ENCODE assay signal across 22 cellular contexts in the genomic region with DNA sequence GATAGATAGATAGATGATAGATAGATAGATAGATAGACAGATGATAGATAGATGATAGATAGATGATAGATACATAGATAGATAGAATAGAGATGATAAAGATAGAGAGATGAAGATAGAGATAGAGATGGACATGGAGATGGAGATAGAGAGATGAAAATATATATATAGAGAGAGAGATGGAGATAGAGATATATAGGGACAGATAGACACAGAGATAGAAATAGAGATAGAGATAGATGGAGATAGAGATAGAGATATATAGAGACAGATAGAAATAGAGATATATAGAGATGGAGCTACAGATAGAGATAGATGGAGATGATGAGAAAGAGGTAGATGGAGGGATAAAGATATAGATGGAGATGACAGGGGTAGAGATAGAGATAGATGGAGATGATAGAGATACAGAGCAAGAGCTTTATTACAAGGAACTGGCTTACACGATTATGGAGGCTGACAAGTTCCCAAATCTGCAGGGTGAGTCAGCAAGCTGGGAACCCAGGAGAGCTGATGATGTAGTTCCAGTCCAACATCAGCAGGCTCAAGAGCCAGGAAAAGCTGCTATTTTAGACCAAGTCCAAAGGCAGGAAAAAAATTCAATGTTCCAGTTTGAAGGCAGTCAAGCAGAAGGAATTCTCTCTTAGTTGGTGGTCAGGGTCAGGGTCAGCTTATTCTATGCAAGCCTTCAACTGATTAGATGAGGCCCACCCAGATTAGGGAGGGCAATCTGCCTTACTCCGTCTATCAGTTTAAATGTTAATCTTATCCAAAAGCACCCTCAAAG. TPM values are rescaled to one million over a fixed set of nuclear protein-coding genes. Genes with fewer than 3 reads are reported as not detected.
A peak's percentile ranks its signal among the peaks of the same experiment; 100 is the strongest.
DNase-seq lines count a peak whose midpoint lies in the region; ATAC-seq, FAIRE-seq and TF ChIP-seq lines count a peak whose summit lies in the region.
"Had no signal": no experiment of that assay in that cellular context is flagged by ENCODE, and none has a peak within 500 bp of the region (broad histone marks: within the 10 kb centered on the region; RNA-seq: fewer than 3 reads in every experiment).

No MANE protein-coding gene starts in this region.

- H3K4me2 ChIP-seq in K562 (ENCODE audit: insufficient read depth, low read length) = no peak overlapping the region

- H3K27ac ChIP-seq in K562 (ENCODE audit: extremely low read depth, low read depth, low read length) = no peak overlapping the region
- H3K27ac ChIP-seq in left ventricle myocardium inferior (replicated peaks) = peak overlapping the region; percentile 14
- H3K27ac ChIP-seq in vagina = peak overlapping the region; percentile 46
- H3K27ac ChIP-seq: ovary, RWPE1 had no signal

- TF ChIP-seq RAD21 in K562 (CRISPR knock-in tag; conservative IDR thresholded peaks at IDR 0.05 in 1 of 2, IDR thresholded peaks at IDR 0.05 in 1 of 2) = no peak

- H3K36me3 Mint-ChIP-seq in activated CD8-positive, alpha-beta T cell treated with anti-CD3 and anti-CD28 coated beads for 36 hours (ENCODE audit: low read depth) = no peaks in the 10 kb centered on the region
- H3K36me3 Mint-ChIP-seq in activated CD8-positive, alpha-beta T cell treated with anti-CD3 and anti-CD28 coated beads, Interleukin-2, amount 10 ng/mL, durations not matched to agents 7 days and 5 days (ENCODE audit: low read depth) = no peaks in the 10 kb centered on the region
- H3K36me3 Mint-ChIP-seq: CD4-positive, alpha-beta memory T cell had no signal

- TF ChIP-seq CTCF in activated CD8-positive, alpha-beta T cell treated with anti-CD3 and anti-CD28 coated beads for 36 hours (IDR thresholded peaks at IDR 0.05) = peak; percentile 27
- TF ChIP-seq CTCF in K562 (IDR thresholded peaks at IDR 0.05 in 2 of 3, conservative IDR thresholded peaks at IDR 0.05 in 1 of 3; ENCODE audit: insufficient read depth in 2 of 3, low read depth in 1 of 3, low read length in 3 of 3) = no peak
- TF ChIP-seq CTCF in left ventricle myocardium inferior (IDR thresholded peaks at IDR 0.05; ENCODE audit: borderline replicate concordance) = no peak
- TF ChIP-seq CTCF in vagina (IDR thresholded peaks at IDR 0.05) = no peak

- peaks cover 46% of the 10 kb centered on the region for H3K27me3 Mint-ChIP-seq in activated CD8-positive, alpha-beta T cell treated with anti-CD3 and anti-CD28 coated beads for 36 hours
- H3K27me3 Mint-ChIP-seq in activated CD8-positive, alpha-beta T cell treated with anti-CD3 and anti-CD28 coated beads, Interleukin-2, amount 10 ng/mL, durations not matched to agents 7 days and 5 days (ENCODE audit: low read depth) = peaks cover 13% of the 10 kb centered on the region

- no peaks in the 10 kb centered on the region for H3K79me2 ChIP-seq in K562 (ENCODE audit: control insufficient read depth, insufficient read depth, low read length)

- FAIRE-seq in K562 (lab: Jason Lieb, UNC) = no peak
- FAIRE-seq: GM19239, small intestine had no signal

- CTCF ChIA-PET in activated CD8-positive, alpha-beta T cell treated with anti-CD3 and anti-CD28 coated beads for 36 hours (lab: Charles Lee) = no interaction called here
- CTCF ChIA-PET in activated CD8-positive, alpha-beta T cell treated with anti-CD3 and anti-CD28 coated beads, Interleukin-2, amount 10 ng/mL, durations not matched to agents 7 days and 5 days (lab: Charles Lee) = interaction anchor here (0.7 to 0.9 kb wide), 2 partner anchors 27 to 30 kb away, joined by 3 read pairs; no protein-coding TSS in a partner anchor
- CTCF ChIA-PET in K562 (lab: Yijun Ruan, JAX; ENCODE audit: low intra/inter-chr PET ratio) = no interaction called here

- no peaks in the 10 kb centered on the region for H4K20me1 ChIP-seq in K562 (replicated peaks; ENCODE audit: control insufficient read depth, insufficient read depth, low read length)

- H3K4me3 Mint-ChIP-seq in activated CD8-positive, alpha-beta T cell treated with anti-CD3 and anti-CD28 coated beads for 36 hours = no peak overlapping the region
- no peak overlapping the region for H3K4me3 Mint-ChIP-seq in activated CD8-positive, alpha-beta T cell treated with anti-CD3 and anti-CD28 coated beads, Interleukin-2, amount 10 ng/mL, durations not matched to agents 7 days and 5 days
- H3K4me3 Mint-ChIP-seq: CD4-positive, alpha-beta memory T cell; dendritic cell treated with granulocyte-macrophage colony-stimulating factor and Interleukin-4, amounts not matched to agents 40 ng/mL and 50 ng/mL, for 4 days; type B pancreatic cell had no signal

- no peak overlapping the region for H3K9ac ChIP-seq in K562 (ENCODE audit: insufficient read depth in 1 of 2, low read depth in 2 of 2, low read length in 2 of 2)

- TF ChIP-seq EP300 in K562 (IDR thresholded peaks at IDR 0.05; ENCODE audit: low read length) = no peak

- intact Hi-C loops in activated CD8-positive, alpha-beta T cell treated with anti-CD3 and anti-CD28 coated beads for 36 hours (cut with micrococcal nuclease) = no loop called here
- intact Hi-C loops in K562 (cut with micrococcal nuclease) (no loop called here), left ventricle myocardium inferior (cut with micrococcal nuclease) (no loop called here), vagina (cut with DNase I) (no loop called here)

- 0% methylated on average over 2 of the region's 2 CpGs for WGBS in K562 (ENCODE audit: insufficient coverage, low coverage, missing lambda C conversion rate)

- H3K9me1 ChIP-seq in K562 (ENCODE audit: control insufficient read depth, insufficient read depth, low read length) = no peaks in the 10 kb centered on the region

- H3K4me1 Mint-ChIP-seq in activated CD8-positive, alpha-beta T cell treated with anti-CD3 and anti-CD28 coated beads for 36 hours (ENCODE audit: low read depth) = no peaks in the 10 kb centered on the region
- H3K4me1 Mint-ChIP-seq in activated CD8-positive, alpha-beta T cell treated with anti-CD3 and anti-CD28 coated beads, Interleukin-2, amount 10 ng/mL, durations not matched to agents 7 days and 5 days (ENCODE audit: low read depth) = no peaks in the 10 kb centered on the region
- H3K4me1 Mint-ChIP-seq: CD4-positive, alpha-beta memory T cell had no signal

- H2AFZ ChIP-seq in K562 (ENCODE audit: low read depth, low read length) = no peak overlapping the region

- BruUV-seq in K562 (replicated peaks; lab: Mats Ljungman, UMichigan) = no TSS peak

- TF ChIP-seq POLR2A in K562 (conservative IDR thresholded peaks at IDR 0.05) (no peak), vagina (IDR thresholded peaks at IDR 0.05) (no peak)

- H3K9me3 Mint-ChIP-seq in activated CD8-positive, alpha-beta T cell treated with anti-CD3 and anti-CD28 coated beads for 36 hours = no peaks in the 10 kb centered on the region
- H3K9me3 Mint-ChIP-seq in activated CD8-positive, alpha-beta T cell treated with anti-CD3 and anti-CD28 coated beads, Interleukin-2, amount 10 ng/mL, durations not matched to agents 7 days and 5 days (ENCODE audit: insufficient read depth) = no peaks in the 10 kb centered on the region
- H3K9me3 Mint-ChIP-seq: type B pancreatic cell had no signal

- ATAC-seq in activated CD8-positive, alpha-beta T cell treated with anti-CD3 and anti-CD28 coated beads for 36 hours = no peak
- ATAC-seq in activated CD8-positive, alpha-beta T cell treated with anti-CD3 and anti-CD28 coated beads, Interleukin-2, amount 10 ng/mL, durations not matched to agents 7 days and 5 days = no peak
- no peak for ATAC-seq in K562
- no peak for ATAC-seq in HG03108 (IDR thresholded peaks at IDR 0.05; ENCODE audit: unreplicated experiment)
- ATAC-seq in GM19395 (IDR thresholded peaks at IDR 0.05; ENCODE audit: unreplicated experiment) = no peak

- no peak overlapping the region for H3K27ac Mint-ChIP-seq in activated CD8-positive, alpha-beta T cell treated with anti-CD3 and anti-CD28 coated beads for 36 hours
- H3K27ac Mint-ChIP-seq in activated CD8-positive, alpha-beta T cell treated with anti-CD3 and anti-CD28 coated beads, Interleukin-2, amount 10 ng/mL, durations not matched to agents 7 days and 5 days = no peak overlapping the region
- H3K27ac Mint-ChIP-seq: CD4-positive, alpha-beta memory T cell; dendritic cell treated with granulocyte-macrophage colony-stimulating factor and Interleukin-4, amounts not matched to agents 40 ng/mL and 50 ng/mL, for 4 days; type B pancreatic cell had no signal

- in situ Hi-C loops in K562 (cut with MboI) = no loop called here

- H3K4me1 ChIP-seq in K562 (replicated peaks in 1 of 2; ENCODE audit: control insufficient read depth in 2 of 2, insufficient read depth in 2 of 2, low read length in 2 of 2) (no peaks in the 10 kb centered on the region), left ventricle myocardium inferior (peaks cover 53% of the 10 kb centered on the region), vagina (no peaks in the 10 kb centered on the region)

- H3K9me3 ChIP-seq in K562 (replicated peaks; ENCODE audit: control insufficient read depth, insufficient read depth, low read depth, low read length) (no peaks in the 10 kb centered on the region), left ventricle myocardium inferior (replicated peaks) (no peaks in the 10 kb centered on the region), vagina (no peaks in the 10 kb centered on the region)
- H3K9me3 ChIP-seq: ovary had no signal

- no peak for DNase-seq in activated CD8-positive, alpha-beta T cell treated with anti-CD3 and anti-CD28 coated beads for 36 hours
- no peak for DNase-seq in activated CD8-positive, alpha-beta T cell treated with anti-CD3 and anti-CD28 coated beads, Interleukin-2, amount 10 ng/mL, durations not matched to agents 7 days and 5 days
- DNase-seq in K562 (ENCODE audit: extremely low read depth in 1 of 4, low spot score in 3 of 4) = no peak
- no peak for DNase-seq in left ventricle myocardium inferior
- DNase-seq in vagina (ENCODE audit: extremely low spot score in 2 of 2) = no peak
- no peak for DNase-seq in activated effector memory CD4-positive, alpha-beta T cell treated with Interleukin-2 at 50 U/mL for 16 hours
- DNase-seq: 8988T; activated CD4-positive, CD25-positive, alpha-beta regulatory T cell; activated naive CD4-positive, alpha-beta T cell; CD4-positive, alpha-beta memory T cell; erythroblast; hypothalamus; KBM-7; NCI-H1105 treated with DMSO at 0.1 percent for 48 hours; small intestine had no signal

- H3K36me3 ChIP-seq in K562 (ENCODE audit: control insufficient read depth, insufficient read depth, low read length) (no peaks in the 10 kb centered on the region), left ventricle myocardium inferior (peaks cover 23% of the 10 kb centered on the region), vagina (peaks cover 0 to 21% of the 10 kb centered on the region in 2 donors)
- H3K36me3 ChIP-seq: ovary had no signal

- POLR2A ChIA-PET in activated CD8-positive, alpha-beta T cell treated with anti-CD3 and anti-CD28 coated beads for 36 hours (lab: Charles Lee) = interaction anchor here (0.8 kb wide), 1 partner anchor 11 kb away, joined by 4 read pairs; no protein-coding TSS in a partner anchor
- POLR2A ChIA-PET in activated CD8-positive, alpha-beta T cell treated with anti-CD3 and anti-CD28 coated beads, Interleukin-2, amount 10 ng/mL, durations not matched to agents 7 days and 5 days (lab: Charles Lee) = no interaction called here
- POLR2A ChIA-PET in K562 (lab: Yijun Ruan, JAX) = interaction anchor here (1.7 kb wide), 1 partner anchor 11 kb away, joined by 6 read pairs; no protein-coding TSS in a partner anchor

- peaks cover 11 to 17% of the 10 kb centered on the region in 2 experiments; a peak in 3 of 5 replicates for H3K27me3 ChIP-seq in K562 (ENCODE audit: control insufficient read depth in 2 of 2, insufficient read depth in 2 of 2, low read length in 2 of 2)
- H3K27me3 ChIP-seq in left ventricle myocardium inferior (ENCODE audit: low read depth) = no peaks in the 10 kb centered on the region
- no peaks in the 10 kb centered on the region for H3K27me3 ChIP-seq in vagina
- H3K27me3 ChIP-seq: ovary had no signal

- H3K4me3 ChIP-seq in K562 (no peak overlapping the region), left ventricle myocardium inferior (no peak overlapping the region), vagina (no peak overlapping the region)
- H3K4me3 ChIP-seq: ovary had no signal

RNA-seq across cellular contexts. Expression of gene CAV1, which starts 37.1 kb away (rescaled TPM):
- under 1 TPM; 0.18 to 0.74 TPM for total RNA-seq in activated CD8-positive, alpha-beta T cell treated with anti-CD3 and anti-CD28 coated beads for 36 hours
- total RNA-seq in activated CD8-positive, alpha-beta T cell treated with anti-CD3 and anti-CD28 coated beads, Interleukin-2, amount 10 ng/mL, durations not matched to agents 7 days and 5 days = not detected
- total RNA-seq in K562 (2011; cell fraction: chromatin; rRNA removed; ENCODE audit: low replicate concordance) = 0.79 and 1.5 TPM in 2 replicates
- 1.2 TPM in 1 of 2 replicates, not detected in the other for total RNA-seq in K562 (2011; cell fraction: nucleolus; rRNA removed)
- 1.5 TPM in 1 of 2 replicates, not detected in the other for total RNA-seq in K562 (2011; cell fraction: nucleoplasm; rRNA removed)
- 0.08 and 1.1 TPM in 2 replicates for total RNA-seq in K562 (2014; rRNA removed)
- 0.16 and 0.29 TPM in 2 replicates for total RNA-seq in K562 (2014; rRNA removed; fragmentation: Illumina TruSeq; extraction: Trizol)
- 0.40 and 0.64 TPM in 2 replicates for total RNA-seq in K562 (2015; rRNA removed; fragmentation: Illumina TruSeq; extraction: Trizol)
- 1.0 and 1.5 TPM in 2 replicates for total RNA-seq in K562 (2021)
- polyA plus RNA-seq in K562 (2011; rRNA removed) = 1.5 and 2.5 TPM in 2 replicates
- 4.8 and 4.9 TPM in 2 replicates for polyA plus RNA-seq in K562 (2011; cell fraction: cytosol; rRNA removed)
- polyA plus RNA-seq in K562 (2011; cell fraction: nucleus; rRNA removed) = 1.9 and 3.3 TPM in 2 replicates
- polyA plus RNA-seq in K562 (2012) = 0.51 and 0.55 TPM in 2 replicates
- 0.62 and 0.86 TPM in 2 replicates for polyA plus RNA-seq in K562 (2014; fragmentation: Illumina TruSeq; extraction: Trizol)
- under 1 TPM; 0.63 to 0.82 TPM for polyA plus RNA-seq in K562 (2014; fragmentation: Nextera tagmentation; extraction: Ambion mirVana)
- polyA plus RNA-seq in K562 (2014; rRNA removed) = 0.08 and 0.49 TPM in 2 replicates
- 3.4 and 5.0 TPM in 2 replicates for polyA minus RNA-seq in K562 (2011; rRNA and poly(A)+ RNA removed)
- 0.76 and 2.1 TPM in 2 replicates for polyA minus RNA-seq in K562 (2011; cell fraction: cytosol; rRNA and poly(A)+ RNA removed)
- polyA minus RNA-seq in K562 (2011; cell fraction: nucleus; rRNA and poly(A)+ RNA removed) = 1.00 and 1.2 TPM in 2 replicates
- total RNA-seq in left ventricle myocardium inferior = 266 TPM
- total RNA-seq in vagina = 162 TPM
- total RNA-seq: CD4-positive, alpha-beta memory T cell had no signal
- polyA plus RNA-seq: CD4-positive, alpha-beta memory T cell had no signal

Comparison
In these comparisons a context has a peak if more than half of its experiments do, and no peak if none do; other contexts are left out.
1. RNA of gene CAV1, which starts 37.1 kb away (total RNA-seq): 266 TPM in left ventricle myocardium inferior (single experiment) and 162 TPM in vagina (single experiment); 0.08 to 1.5 TPM in K562, 0.18 to 0.74 TPM in activated CD8-positive, alpha-beta T cell treated with anti-CD3 and anti-CD28 coated beads for 36 hours and not detected in activated CD8-positive, alpha-beta T cell treated with anti-CD3 and anti-CD28 coated beads, Interleukin-2, amount 10 ng/mL, durations not matched to agents 7 days and 5 days; every median in the first group is over 10 times any median in the second.